Comparison of ENCODE assay signal across 8 cellular contexts in the genomic region with DNA sequence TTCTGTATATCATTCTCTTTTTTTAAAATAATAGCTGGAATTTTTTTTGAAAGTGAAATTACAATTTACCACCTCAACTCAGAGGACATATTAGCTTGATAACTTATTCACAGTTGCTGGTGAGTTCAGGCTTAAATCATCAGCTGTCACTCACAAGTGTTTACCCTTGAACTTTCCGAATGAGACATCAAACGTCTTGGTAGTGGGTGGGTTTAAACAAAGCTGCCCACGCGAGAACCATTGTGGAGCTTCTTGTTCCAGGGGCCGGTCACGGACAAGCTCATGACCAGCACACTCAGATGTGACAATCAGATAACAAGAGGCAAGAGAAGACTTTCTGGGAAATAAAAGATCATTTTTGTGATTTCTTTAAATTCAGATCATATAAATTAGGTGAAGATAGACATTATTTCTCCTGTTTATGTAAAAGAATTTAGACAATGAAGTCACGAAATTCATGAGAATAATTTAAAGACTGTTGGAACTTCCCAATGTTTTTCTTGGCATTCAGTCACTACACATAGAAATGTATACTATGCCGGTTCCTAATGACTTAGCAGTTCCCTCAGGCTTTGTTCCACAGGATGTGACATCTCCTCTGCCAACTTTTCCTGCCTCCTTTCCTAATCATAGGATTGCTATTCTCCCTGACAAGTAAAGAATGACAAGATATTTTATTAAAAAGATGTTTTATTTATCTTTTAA. TPM values are rescaled to one million over a fixed set of nuclear protein-coding genes. Genes with fewer than 3 reads are reported as not detected.
DNase-seq lines count a peak whose midpoint lies in the region; ATAC-seq, FAIRE-seq and TF ChIP-seq lines count a peak whose summit lies in the region.

No MANE protein-coding gene starts in this region.

- no peak overlapping the region for H3K18ac ChIP-seq in trophoblast cell (ENCODE audit: low read length)

- H3K4me1 ChIP-seq in trophoblast cell (ENCODE audit: control insufficient read depth in 1 of 2, insufficient read depth in 2 of 2, low read length in 2 of 2) = peaks cover 2 to 7% of the 10 kb centered on the region in 2 experiments

- peaks cover 2% of the 10 kb centered on the region for H3K79me1 ChIP-seq in trophoblast cell (ENCODE audit: low read length)

- no peak overlapping the region for H3K14ac ChIP-seq in trophoblast cell (ENCODE audit: low read length)

- no peak overlapping the region for H2BK120ac ChIP-seq in trophoblast cell (ENCODE audit: insufficient read depth, low read length, poor library complexity)

- no peak overlapping the region for H3K4me2 ChIP-seq in trophoblast cell (ENCODE audit: low read length)

- H4K91ac ChIP-seq in trophoblast cell (ENCODE audit: low read depth, low read length) = no peak overlapping the region

- H3K27me3 ChIP-seq in trophoblast cell (ENCODE audit: insufficient read depth, low read length) = no peaks in the 10 kb centered on the region

- no peak for DNase-seq in GM12892 (ENCODE audit: insufficient read length)
- peak; percentile 82 for DNase-seq in H4 (ENCODE audit: low spot score)
- DNase-seq in RKO (ENCODE audit: low spot score) = peak; percentile 30
- no peak for DNase-seq in epithelial cell of proximal tubule (ENCODE audit: low read depth)
- DNase-seq in trophoblast cell = peak; percentile 55 to 90
- DNase-seq in NCI-H446 treated with DMSO at 0.1 percent for 48 hours (lab: John Stamatoyannopoulos, UW) = no peak

- no peak overlapping the region for H4K12ac ChIP-seq in trophoblast cell (ENCODE audit: low read depth, low read length)

- H3K4ac ChIP-seq in trophoblast cell (ENCODE audit: low read depth, low read length) = no peak overlapping the region

- no peaks in the 10 kb centered on the region for H3K36me3 ChIP-seq in trophoblast cell (ENCODE audit: control insufficient read depth in 1 of 2, insufficient read depth in 2 of 2, low read length in 2 of 2)

- ATAC-seq in HG03196 (IDR thresholded peaks at IDR 0.05; ENCODE audit: unreplicated experiment) (no peak), HG02870 (IDR thresholded peaks at IDR 0.05; ENCODE audit: unreplicated experiment) (no peak)

- H3K4me3 ChIP-seq in epithelial cell of proximal tubule (ENCODE audit: low read depth, low read length) = peak overlapping the region; percentile 39
- no peak overlapping the region for H3K4me3 ChIP-seq in trophoblast cell (ENCODE audit: low read depth, low read length)

- no peak overlapping the region for H3K23ac ChIP-seq in trophoblast cell (ENCODE audit: low read length)

- H3K27ac ChIP-seq in trophoblast cell (ENCODE audit: low read depth, low read length) = no peak overlapping the region

- H2BK5ac ChIP-seq in trophoblast cell (ENCODE audit: low read depth, low read length, poor library complexity) = peak overlapping the region; percentile 60

- H2BK12ac ChIP-seq in trophoblast cell (ENCODE audit: low read length) = peak overlapping the region; percentile 82

- no peak overlapping the region for H2AFZ ChIP-seq in trophoblast cell (ENCODE audit: insufficient read depth, low read length, poor library complexity)

- no peak for TF ChIP-seq CTCF in epithelial cell of proximal tubule (conservative IDR thresholded peaks at IDR 0.05; ENCODE audit: low read depth, low read length)

- no peak overlapping the region for H3K9ac ChIP-seq in trophoblast cell (ENCODE audit: low read length)

- no peaks in the 10 kb centered on the region for H3K9me3 ChIP-seq in trophoblast cell (ENCODE audit: insufficient read depth, low read depth, low read length)

- H3K79me2 ChIP-seq in trophoblast cell (ENCODE audit: control insufficient read depth, insufficient read depth, low read length, poor library complexity) = no peaks in the 10 kb centered on the region

- H4K8ac ChIP-seq in trophoblast cell (ENCODE audit: low read depth, low read length) = no peak overlapping the region

- TF ChIP-seq POLR2A in GM12892 (IDR thresholded peaks at IDR 0.05; ENCODE audit: low read depth, low read length) = no peak

- no CpG with 5 or more reads among the region's 8 CpGs for WGBS in trophoblast cell (ENCODE audit: extremely low coverage, insufficient coverage, insufficient read length)

- H2AK5ac ChIP-seq in trophoblast cell (ENCODE audit: low read length) = no peak overlapping the region

- peak; percentile 33 for FAIRE-seq in GM12892 (lab: Jason Lieb, UNC)

RNA-seq across cellular contexts. Expression of gene BTD, which starts 29.3 kb away (rescaled TPM):
- polyA plus RNA-seq in GM12892 (2012; ENCODE audit: missing spikeins) = 2.7 TPM
- total RNA-seq in H4 (2014; rRNA removed; shearing (Covaris generic)) = 20.1 and 23.8 TPM in 2 replicates
- total RNA-seq in epithelial cell of proximal tubule = 12.1 and 16.0 TPM in 2 replicates
- 15.6 and 17.3 TPM in 2 replicates for polyA plus RNA-seq in trophoblast cell (2013)

RNA-seq across cellular contexts. Expression of gene HACL1, which starts 29.4 kb away (rescaled TPM):
- 15.6 TPM for polyA plus RNA-seq in GM12892 (2012; ENCODE audit: missing spikeins)
- total RNA-seq in H4 (2014; rRNA removed; shearing (Covaris generic)) = 18.1 and 19.0 TPM in 2 replicates
- total RNA-seq in epithelial cell of proximal tubule = 17.9 and 22.1 TPM in 2 replicates
- polyA plus RNA-seq in trophoblast cell (2013) = 18.1 and 19.7 TPM in 2 replicates

Comparison
In these comparisons a context has a peak if more than half of its experiments do, and no peak if none do; other contexts are left out.
1. DNase-seq: peak in H4 (single experiment), RKO (single experiment) and trophoblast cell (2 of 2); none in GM12892 (single experiment), epithelial cell of proximal tubule (single experiment) and NCI-H446 treated with DMSO at 0.1 percent for 48 hours (single experiment).